In genomic region chr19:13817615-13818371, GRCh38 we compare ENCODE assay signal across 9 cellular contexts. TPM values are rescaled to one million over a fixed set of nuclear protein-coding genes. Genes with fewer than 3 reads are reported as not detected.
DNase-seq lines count a peak whose midpoint lies in the region; ATAC-seq and TF ChIP-seq lines count a peak whose summit lies in the region.
"Had no signal": no experiment of that assay in that cellular context is flagged by ENCODE, and none has a peak within 500 bp of the region (broad histone marks: within the 10 kb centered on the region; RNA-seq: fewer than 3 reads in every experiment).

No MANE protein-coding gene starts in this region.

- CTCF ChIA-PET in activated naive CD4-positive, alpha-beta T cell treated with anti-CD3 and anti-CD28 coated beads for 36 hours (lab: Charles Lee): no interaction called here

- ATAC-seq in GM18873 (IDR thresholded peaks at IDR 0.05; ENCODE audit: low FRiP score, unreplicated experiment) (peak; percentile 38), HG02759 (IDR thresholded peaks at IDR 0.05; ENCODE audit: unreplicated experiment) (no peak)

- H3K4me3 Mint-ChIP-seq in neural crest cell: peak overlapping the region; percentile 56
- no peak overlapping the region for H3K4me3 Mint-ChIP-seq in activated naive CD4-positive, alpha-beta T cell treated with anti-CD3 and anti-CD28 coated beads for 36 hours

- H3K27ac Mint-ChIP-seq in neural crest cell (ENCODE audit: unreplicated experiment): peak overlapping the region; percentile 75
- H3K27ac Mint-ChIP-seq in activated naive CD4-positive, alpha-beta T cell treated with anti-CD3 and anti-CD28 coated beads for 36 hours: no peak overlapping the region

- DNase-seq in NCI-H2196 (lab: John Stamatoyannopoulos, UW; ENCODE audit: unreplicated experiment) (peak; percentile 97), neural crest cell (ENCODE audit: low read depth, low spot score) (peak; percentile 50), kidney tubule cell (ENCODE audit: low spot score) (no peak), hippocampal formation (lab: John Stamatoyannopoulos, UW) (no peak)
- DNase-seq in effector CD8-positive, alpha-beta T cell (lab: John Stamatoyannopoulos, UW): peak; percentile 23
- no peak for DNase-seq in activated naive CD4-positive, alpha-beta T cell treated with anti-CD3 and anti-CD28 coated beads for 36 hours

- no peaks in the 10 kb centered on the region for H3K27me3 Mint-ChIP-seq in neural crest cell (ENCODE audit: low read depth)
- no peaks in the 10 kb centered on the region for H3K27me3 Mint-ChIP-seq in activated naive CD4-positive, alpha-beta T cell treated with anti-CD3 and anti-CD28 coated beads for 36 hours (ENCODE audit: low read depth)

- no peak for TF ChIP-seq CTCF in neural crest cell (conservative IDR thresholded peaks at IDR 0.05)

- peaks cover 6% of the 10 kb centered on the region for H3K4me1 Mint-ChIP-seq in neural crest cell
- H3K4me1 Mint-ChIP-seq in activated naive CD4-positive, alpha-beta T cell treated with anti-CD3 and anti-CD28 coated beads for 36 hours (ENCODE audit: low read depth): no peaks in the 10 kb centered on the region

- peaks cover 5% of the 10 kb centered on the region for H3K36me3 Mint-ChIP-seq in neural crest cell (ENCODE audit: low read depth)
- peaks cover 4% of the 10 kb centered on the region for H3K36me3 Mint-ChIP-seq in activated naive CD4-positive, alpha-beta T cell treated with anti-CD3 and anti-CD28 coated beads for 36 hours (ENCODE audit: low read depth)

- no peaks in the 10 kb centered on the region for H3K9me3 Mint-ChIP-seq in neural crest cell
- no peaks in the 10 kb centered on the region for H3K9me3 Mint-ChIP-seq in activated naive CD4-positive, alpha-beta T cell treated with anti-CD3 and anti-CD28 coated beads for 36 hours

- intact Hi-C loops in activated naive CD4-positive, alpha-beta T cell treated with anti-CD3 and anti-CD28 coated beads for 36 hours (cut with micrococcal nuclease): no loop called here

RNA-seq across cellular contexts. Expression of gene ZSWIM4, which starts 22.6 kb away (rescaled TPM):
- 19.3 and 19.9 TPM in 2 replicates for total RNA-seq in neural crest cell
- total RNA-seq in activated naive CD4-positive, alpha-beta T cell treated with anti-CD3 and anti-CD28 coated beads for 36 hours: 1 to 10 TPM; 6.7 to 7.1 TPM

RNA-seq across cellular contexts. Expression of gene C19orf53, which starts 43.5 kb away (rescaled TPM):
- total RNA-seq in neural crest cell: 89.1 and 111 TPM in 2 replicates
- total RNA-seq in activated naive CD4-positive, alpha-beta T cell treated with anti-CD3 and anti-CD28 coated beads for 36 hours: 100 to 1,000 TPM; 116 to 132 TPM

RNA-seq across cellular contexts. Expression of gene MRI1, which starts 53.5 kb away (rescaled TPM):
- total RNA-seq in neural crest cell: 24.0 TPM in 2 replicates
- 10 to 100 TPM; 14.0 to 14.8 TPM for total RNA-seq in activated naive CD4-positive, alpha-beta T cell treated with anti-CD3 and anti-CD28 coated beads for 36 hours

RNA-seq across cellular contexts. Expression of gene NANOS3, which starts 59.1 kb away (rescaled TPM):
- 0.73 and 1.6 TPM in 2 replicates for total RNA-seq in neural crest cell
- under 1 TPM; 0.55 to 0.74 TPM for total RNA-seq in activated naive CD4-positive, alpha-beta T cell treated with anti-CD3 and anti-CD28 coated beads for 36 hours
- total RNA-seq: fibroblast of villous mesenchyme had no signal

Comparison
In these comparisons a context has a peak if more than half of its experiments do, and no peak if none do; other contexts are left out.
1. DNase-seq: peak in NCI-H2196 (single experiment), effector CD8-positive, alpha-beta T cell (single experiment) and neural crest cell (single experiment); none in kidney tubule cell (single experiment), hippocampal formation (0 of 2) and activated naive CD4-positive, alpha-beta T cell treated with anti-CD3 and anti-CD28 coated beads for 36 hours (single experiment).